ENCODE assay signal across 8 cellular contexts in the genomic region with DNA sequence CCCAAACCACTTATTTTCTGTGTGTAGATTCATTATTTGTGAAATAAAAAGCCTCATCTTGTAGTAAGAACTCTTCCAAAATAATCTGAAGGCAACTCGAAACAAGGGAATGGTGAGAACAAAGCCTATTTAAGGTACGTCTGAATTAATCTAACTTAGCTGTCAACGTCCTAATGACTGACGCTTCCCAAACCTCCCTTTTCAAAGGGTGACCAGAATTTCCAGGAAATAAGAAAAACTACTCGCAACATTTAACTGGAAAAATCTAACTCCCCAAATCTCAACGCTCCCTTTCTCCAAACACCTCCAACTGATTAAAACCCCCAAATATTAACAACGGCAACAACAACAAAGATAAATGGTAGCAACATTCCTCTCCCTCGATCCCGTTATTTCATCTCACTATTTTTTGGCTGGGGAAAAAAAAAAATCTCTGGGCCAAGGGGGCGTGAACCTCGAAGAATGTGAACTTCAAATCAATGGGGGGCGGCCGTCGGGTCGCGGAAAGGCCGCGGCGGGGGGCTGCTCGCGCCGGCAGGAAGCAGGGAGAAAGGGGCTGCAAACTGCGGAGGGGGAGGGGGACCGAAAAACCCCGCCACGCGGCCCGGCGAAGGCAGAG. TPM values are rescaled to one million over a fixed set of nuclear protein-coding genes. Genes with fewer than 3 reads are reported as not detected.
DNase-seq lines count a peak whose midpoint lies in the region; ATAC-seq, FAIRE-seq and TF ChIP-seq lines count a peak whose summit lies in the region.

No MANE protein-coding gene starts in this region.

- peaks cover 12 to 20% of the 10 kb centered on the region in 2 experiments for H3K4me1 ChIP-seq in K562 (replicated peaks in 1 of 2; ENCODE audit: control insufficient read depth in 2 of 2, insufficient read depth in 2 of 2, low read length in 2 of 2)

- peaks cover 34% of the 10 kb centered on the region for H4K20me1 ChIP-seq in K562 (replicated peaks; ENCODE audit: control insufficient read depth, insufficient read depth, low read length)

- TF ChIP-seq POLR2A in K562 (conservative IDR thresholded peaks at IDR 0.05): no peak

- DNase-seq in HEK293T (ENCODE audit: extremely low spot score): no peak
- peak in 1 of 4 experiments; percentile 55 for DNase-seq in K562 (ENCODE audit: extremely low read depth in 1 of 4, low spot score in 3 of 4)
- peak; percentile 28 to 46 for DNase-seq in lung microvascular endothelial cell (ENCODE audit: low read depth in 2 of 2)
- DNase-seq in midbrain (lab: John Stamatoyannopoulos, UW): no peak
- DNase-seq in NCI-H2107 (lab: John Stamatoyannopoulos, UW): no peak
- DNase-seq in NCI-H1694 (lab: John Stamatoyannopoulos, UW): no peak
- DNase-seq in NCI-H748 (lab: John Stamatoyannopoulos, UW; ENCODE audit: unreplicated experiment): no peak

- H3K4me3 ChIP-seq in K562: peak overlapping the region; percentile 87

- H3K79me2 ChIP-seq in K562 (ENCODE audit: control insufficient read depth, insufficient read depth, low read length): peaks cover 61% of the 10 kb centered on the region

- peak overlapping the region; percentile 99 to 100 for H3K9ac ChIP-seq in K562 (ENCODE audit: insufficient read depth in 1 of 2, low read depth in 2 of 2, low read length in 2 of 2)

- H3K9me3 ChIP-seq in K562 (replicated peaks; ENCODE audit: control insufficient read depth, insufficient read depth, low read depth, low read length): no peaks in the 10 kb centered on the region

- POLR2A ChIA-PET in HEK293T (lab: Yijun Ruan, JAX) (interaction anchor here (1.1 to 3.1 kb wide), 14 partner anchors 11 to 154 kb away, joined by 3 to 23 read pairs (median 10); a partner anchor contains a TSS), K562 (lab: Yijun Ruan, JAX) (interaction anchor here (0.7 to 2.4 kb wide), 14 partner anchors 7 to 214 kb away, joined by 3 to 23 read pairs (median 4); a partner anchor contains a TSS)

- no peak for ATAC-seq in K562

- intact Hi-C loops in K562 (cut with micrococcal nuclease): loop anchor here (1.0 kb wide), 1 partner anchor 20 kb away; a partner anchor contains a TSS

- TF ChIP-seq EP300 in K562 (IDR thresholded peaks at IDR 0.05; ENCODE audit: low read length): no peak

- no peak for TF ChIP-seq CTCF in 22Rv1 (IDR thresholded peaks at IDR 0.05)
- TF ChIP-seq CTCF in K562 (IDR thresholded peaks at IDR 0.05 in 2 of 3, conservative IDR thresholded peaks at IDR 0.05 in 1 of 3; ENCODE audit: insufficient read depth in 2 of 3, low read depth in 1 of 3, low read length in 3 of 3): no peak

- WGBS in K562 (ENCODE audit: insufficient coverage, low coverage, missing lambda C conversion rate): 1% methylated on average over 29 of the region's 29 CpGs

- peaks cover 49% of the 10 kb centered on the region for H3K36me3 ChIP-seq in K562 (ENCODE audit: control insufficient read depth, insufficient read depth, low read length)

- CTCF ChIA-PET in HEK293T (lab: Yijun Ruan, JAX): interaction anchor here (0.6 kb wide), 1 partner anchor 624 kb away, joined by 3 read pairs; no protein-coding TSS in a partner anchor
- CTCF ChIA-PET in K562 (lab: Yijun Ruan, JAX; ENCODE audit: low intra/inter-chr PET ratio): no interaction called here

- peak overlapping the region; percentile 94 for H2AFZ ChIP-seq in K562 (ENCODE audit: low read depth, low read length)

- H3K27ac ChIP-seq in 22Rv1: peak overlapping the region; percentile 90
- H3K27ac ChIP-seq in K562 (ENCODE audit: extremely low read depth, low read depth, low read length): peak overlapping the region; percentile 97

- peak overlapping the region; percentile 96 for H3K4me2 ChIP-seq in K562 (ENCODE audit: insufficient read depth, low read length)

- no peaks in the 10 kb centered on the region for H3K27me3 ChIP-seq in K562 (ENCODE audit: control insufficient read depth in 2 of 2, insufficient read depth in 2 of 2, low read length in 2 of 2)

- no TSS peak for BruUV-seq in K562 (replicated peaks; lab: Mats Ljungman, UMichigan)

- no peak for TF ChIP-seq RAD21 in K562 (CRISPR knock-in tag; conservative IDR thresholded peaks at IDR 0.05 in 1 of 2, IDR thresholded peaks at IDR 0.05 in 1 of 2)

- in situ Hi-C loops in K562 (cut with MboI): no loop called here

- FAIRE-seq in K562 (lab: Jason Lieb, UNC): peak; percentile 19

- no peaks in the 10 kb centered on the region for H3K9me1 ChIP-seq in K562 (ENCODE audit: control insufficient read depth, insufficient read depth, low read length)

TF ChIP-seq in HEK293T, 16 proteins besides CTCF, POLR2A, EP300 and RAD21:
- TF ChIP-seq ZNF384 (IDR thresholded peaks at IDR 0.05) (peak; percentile 67), L3MBTL2 (conservative IDR thresholded peaks at IDR 0.05) (no peak), FOXK2 (IDR thresholded peaks at IDR 0.05) (no peak), LEF1 (IDR thresholded peaks at IDR 0.05; ENCODE audit: borderline replicate concordance) (0 out of 2 replicates have a peak, but pooled peaks have one; percentile 71)
- TF ChIP-seq, protein P1, sequence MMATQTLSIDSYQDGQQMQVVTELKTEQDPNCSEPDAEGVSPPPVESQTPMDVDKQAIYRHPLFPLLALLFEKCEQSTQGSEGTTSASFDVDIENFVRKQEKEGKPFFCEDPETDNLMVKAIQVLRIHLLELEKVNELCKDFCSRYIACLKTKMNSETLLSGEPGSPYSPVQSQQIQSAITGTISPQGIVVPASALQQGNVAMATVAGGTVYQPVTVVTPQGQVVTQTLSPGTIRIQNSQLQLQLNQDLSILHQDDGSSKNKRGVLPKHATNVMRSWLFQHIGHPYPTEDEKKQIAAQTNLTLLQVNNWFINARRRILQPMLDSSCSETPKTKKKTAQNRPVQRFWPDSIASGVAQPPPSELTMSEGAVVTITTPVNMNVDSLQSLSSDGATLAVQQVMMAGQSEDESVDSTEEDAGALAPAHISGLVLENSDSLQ (IDR thresholded peaks at IDR 0.05): peak; percentile 92

TF ChIP-seq in K562, 482 proteins besides CTCF, POLR2A, EP300 and RAD21 (continues in another document):
- TF ChIP-seq KDM4B (IDR thresholded peaks at IDR 0.05; ENCODE audit: borderline replicate concordance in 2 of 2, low read depth in 1 of 2) (no peak), ZNF583 (CRISPR knock-in tag; IDR thresholded peaks at IDR 0.05) (no peak), KLF1 (tag; IDR thresholded peaks at IDR 0.05) (0 out of 2 replicates have a peak, but pooled peaks have one; percentile 76), ZNF507 (tag; conservative IDR thresholded peaks at IDR 0.05) (no peak), ZNF778 (CRISPR knock-in tag; IDR thresholded peaks at IDR 0.05) (no peak), ZNF696 (CRISPR knock-in tag; conservative IDR thresholded peaks at IDR 0.05) (0 out of 2 replicates have a peak, but pooled peaks have one; percentile 48)
- TF ChIP-seq, protein P2, sequence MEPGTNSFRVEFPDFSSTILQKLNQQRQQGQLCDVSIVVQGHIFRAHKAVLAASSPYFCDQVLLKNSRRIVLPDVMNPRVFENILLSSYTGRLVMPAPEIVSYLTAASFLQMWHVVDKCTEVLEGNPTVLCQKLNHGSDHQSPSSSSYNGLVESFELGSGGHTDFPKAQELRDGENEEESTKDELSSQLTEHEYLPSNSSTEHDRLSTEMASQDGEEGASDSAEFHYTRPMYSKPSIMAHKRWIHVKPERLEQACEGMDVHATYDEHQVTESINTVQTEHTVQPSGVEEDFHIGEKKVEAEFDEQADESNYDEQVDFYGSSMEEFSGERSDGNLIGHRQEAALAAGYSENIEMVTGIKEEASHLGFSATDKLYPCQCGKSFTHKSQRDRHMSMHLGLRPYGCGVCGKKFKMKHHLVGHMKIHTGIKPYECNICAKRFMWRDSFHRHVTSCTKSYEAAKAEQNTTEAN (CRISPR knock-in tag; IDR thresholded peaks at IDR 0.05): peak; percentile 78; the same call in 1 of the 2 replicates

RNA-seq across cellular contexts. Expression of a gene that starts 0.6 kb away (rescaled TPM):
- 169 and 504 TPM in 2 replicates for total RNA-seq in K562 (2011; cell fraction: chromatin; rRNA removed; ENCODE audit: low replicate concordance)
- total RNA-seq in K562 (2011; cell fraction: nucleolus; rRNA removed): 115 and 121 TPM in 2 replicates
- 210 and 328 TPM in 2 replicates for total RNA-seq in K562 (2011; cell fraction: nucleoplasm; rRNA removed)
- 147 and 154 TPM in 2 replicates for total RNA-seq in K562 (2014; rRNA removed)
- 246 and 266 TPM in 2 replicates for total RNA-seq in K562 (2014; rRNA removed; fragmentation: Illumina TruSeq; extraction: Trizol)
- total RNA-seq in K562 (2015; rRNA removed; fragmentation: Illumina TruSeq; extraction: Trizol): 250 and 264 TPM in 2 replicates
- 154 and 165 TPM in 2 replicates for total RNA-seq in K562 (2021)
- 163 and 205 TPM in 2 replicates for polyA plus RNA-seq in K562 (2011; rRNA removed)
- polyA plus RNA-seq in K562 (2011; cell fraction: cytosol; rRNA removed): 84.6 and 130 TPM in 2 replicates
- 253 and 293 TPM in 2 replicates for polyA plus RNA-seq in K562 (2011; cell fraction: nucleus; rRNA removed)
- polyA plus RNA-seq in K562 (2012): 138 and 150 TPM in 2 replicates
- polyA plus RNA-seq in K562 (2014; fragmentation: Illumina TruSeq; extraction: Trizol): 200 and 256 TPM in 2 replicates
- 100 to 1,000 TPM; 191 to 226 TPM for polyA plus RNA-seq in K562 (2014; fragmentation: Nextera tagmentation; extraction: Ambion mirVana)
- polyA plus RNA-seq in K562 (2014; rRNA removed): 173 and 184 TPM in 2 replicates
- polyA minus RNA-seq in K562 (2011; rRNA and poly(A)+ RNA removed): 251 and 281 TPM in 2 replicates
- 75.5 and 78.6 TPM in 2 replicates for polyA minus RNA-seq in K562 (2011; cell fraction: cytosol; rRNA and poly(A)+ RNA removed)
- 265 and 458 TPM in 2 replicates for polyA minus RNA-seq in K562 (2011; cell fraction: nucleus; rRNA and poly(A)+ RNA removed)
- total RNA-seq in lung microvascular endothelial cell: 47.5 and 70.2 TPM in 2 replicates

RNA-seq across cellular contexts. Expression of a gene that starts 19.9 kb away (rescaled TPM):
- 17.2 and 67.9 TPM in 2 replicates for total RNA-seq in K562 (2011; cell fraction: chromatin; rRNA removed; ENCODE audit: low replicate concordance)
- total RNA-seq in K562 (2011; cell fraction: nucleolus; rRNA removed): 15.8 and 18.9 TPM in 2 replicates
- total RNA-seq in K562 (2011; cell fraction: nucleoplasm; rRNA removed): 46.6 and 90.9 TPM in 2 replicates
- total RNA-seq in K562 (2014; rRNA removed) (120 and 127 TPM in 2 replicates), K562 (2014; rRNA removed; fragmentation: Illumina TruSeq; extraction: Trizol) (203 and 235 TPM in 2 replicates), K562 (2015; rRNA removed; fragmentation: Illumina TruSeq; extraction: Trizol) (222 and 230 TPM in 2 replicates), K562 (2021) (197 TPM in 2 replicates), lung microvascular endothelial cell (64.9 and 69.0 TPM in 2 replicates)
- polyA plus RNA-seq in K562 (2011; rRNA removed) (208 and 228 TPM in 2 replicates), K562 (2014; fragmentation: Illumina TruSeq; extraction: Trizol) (260 and 303 TPM in 2 replicates), K562 (2014; fragmentation: Nextera tagmentation; extraction: Ambion mirVana) (100 to 1,000 TPM; 178 to 212 TPM), K562 (2014; rRNA removed) (196 and 203 TPM in 2 replicates)
- polyA plus RNA-seq in K562 (2011; cell fraction: cytosol; rRNA removed): 72.6 and 105 TPM in 2 replicates
- 98.0 and 210 TPM in 2 replicates for polyA plus RNA-seq in K562 (2011; cell fraction: nucleus; rRNA removed)
- polyA plus RNA-seq in K562 (2012): 157 and 165 TPM in 2 replicates
- 164 and 170 TPM in 2 replicates for polyA minus RNA-seq in K562 (2011; rRNA and poly(A)+ RNA removed)
- 77.2 and 102 TPM in 2 replicates for polyA minus RNA-seq in K562 (2011; cell fraction: cytosol; rRNA and poly(A)+ RNA removed)
- polyA minus RNA-seq in K562 (2011; cell fraction: nucleus; rRNA and poly(A)+ RNA removed): 27.7 and 67.3 TPM in 2 replicates

Comparison
In these comparisons a context has a peak if more than half of its experiments do, and no peak if none do; other contexts are left out.
1. DNase-seq: peak in lung microvascular endothelial cell (2 of 2); none in HEK293T (single experiment), midbrain (single experiment), NCI-H2107 (single experiment), NCI-H1694 (single experiment) and NCI-H748 (single experiment).